1 cellular context compared by ENCODE assay signal in genomic region chr10:34762603-34763299, GRCh38.
TF ChIP-seq lines count a peak whose summit lies in the region.

No MANE protein-coding gene starts in this region.

TF ChIP-seq in K562, 482 proteins besides CTCF, POLR2A, EP300 and RAD21:
- no peak for TF ChIP-seq MAZ (CRISPR knock-in tag; conservative IDR thresholded peaks at IDR 0.05 in 1 of 2, IDR thresholded peaks at IDR 0.05 in 1 of 2)
- 0 out of 2 replicates have a peak, but pooled peaks have one; percentile 36 for TF ChIP-seq ZFP91 (CRISPR knock-in tag; IDR thresholded peaks at IDR 0.05)
